Comparison of ENCODE assay signal across 13 cellular contexts in genomic region chr21:37475186-37475868, GRCh38.
DNase-seq lines count a peak whose midpoint lies in the region; ATAC-seq and TF ChIP-seq lines count a peak whose summit lies in the region.
"Had no signal": no experiment of that assay in that cellular context is flagged by ENCODE, and none has a peak within 500 bp of the region (broad histone marks: within the 10 kb centered on the region; RNA-seq: fewer than 3 reads in every experiment).

No MANE protein-coding gene starts in this region.

- CTCF ChIA-PET in WTC11 (lab: Charles Lee) (interaction anchor here (0.7 to 1.7 kb wide), 5 partner anchors 9 to 21 kb away, joined by 3 to 6 read pairs (median 3); no protein-coding TSS in a partner anchor), Caco-2 (lab: Charles Lee) (interaction anchor here (0.6 kb wide), 1 partner anchor 13 kb away, joined by 3 read pairs; no protein-coding TSS in a partner anchor)

- no peaks in the 10 kb centered on the region for H3K27me3 Mint-ChIP-seq in stimulated activated naive CD8-positive, alpha-beta T cell treated with anti-CD3 and anti-CD28 coated beads, Interleukin-15, Interleukin-2, amounts not matched to agents 100 ng/mL and 50 ng/mL, for 24 hours
- H3K27me3 Mint-ChIP-seq in WTC11 (ENCODE audit: low read depth) (no peaks in the 10 kb centered on the region), Caco-2 (ENCODE audit: insufficient read depth, unreplicated experiment) (no peaks in the 10 kb centered on the region)

- H3K36me3 Mint-ChIP-seq in stimulated activated naive CD8-positive, alpha-beta T cell treated with anti-CD3 and anti-CD28 coated beads, Interleukin-15, Interleukin-2, amounts not matched to agents 100 ng/mL and 50 ng/mL, for 24 hours (ENCODE audit: low read depth), result peaks cover 17% of the 10 kb centered on the region
- H3K36me3 Mint-ChIP-seq in WTC11, result peaks cover 9% of the 10 kb centered on the region
- peaks cover 20% of the 10 kb centered on the region for H3K36me3 Mint-ChIP-seq in Caco-2 (ENCODE audit: insufficient read depth, unreplicated experiment)

- intact Hi-C loops in left lung (cut with DNase I), result no loop called here
- intact Hi-C loops in Caco-2 (cut with micrococcal nuclease; ENCODE audit: unreplicated experiment), result no loop called here

- POLR2A ChIA-PET in WTC11 (lab: Charles Lee) (no interaction called here), Caco-2 (lab: Charles Lee) (no interaction called here)

- no peak overlapping the region for H3K27ac ChIP-seq in left lung
- H3K27ac ChIP-seq: breast epithelium had no signal

- H3K4me1 ChIP-seq in left lung, result peaks cover 0 to 34% of the 10 kb centered on the region in 2 donors
- peaks cover 11% of the 10 kb centered on the region; the same call in 1 of the 2 replicates for H3K4me1 ChIP-seq in Caco-2
- H3K4me1 ChIP-seq: breast epithelium had no signal

- H3K36me3 ChIP-seq in left lung (peaks cover 0 to 18% of the 10 kb centered on the region in 2 donors), Caco-2 (ENCODE audit: control insufficient read depth, insufficient read depth, low read length) (no peaks in the 10 kb centered on the region)
- H3K36me3 ChIP-seq: breast epithelium had no signal

- no peak for TF ChIP-seq CTCF in WTC11 (IDR thresholded peaks at IDR 0.05)
- TF ChIP-seq CTCF in left lung (IDR thresholded peaks at IDR 0.05), result no peak
- no peak for TF ChIP-seq CTCF in Caco-2 (IDR thresholded peaks at IDR 0.05; ENCODE audit: insufficient read depth in 1 of 2, low read depth in 1 of 2, low read length in 1 of 2, severe bottlenecking in 1 of 2, unreplicated experiment in 1 of 2)

- peak overlapping the region; percentile 56 for H3K27ac Mint-ChIP-seq in stimulated activated naive CD8-positive, alpha-beta T cell treated with anti-CD3 and anti-CD28 coated beads, Interleukin-15, Interleukin-2, amounts not matched to agents 100 ng/mL and 50 ng/mL, for 24 hours
- peak overlapping the region; percentile 50; the same call in 1 of the 2 replicates for H3K27ac Mint-ChIP-seq in WTC11
- H3K27ac Mint-ChIP-seq in Caco-2 (ENCODE audit: unreplicated experiment), result no peak overlapping the region

- ATAC-seq in stimulated activated naive CD8-positive, alpha-beta T cell treated with anti-CD3 and anti-CD28 coated beads, Interleukin-15, Interleukin-2, amounts not matched to agents 100 U/mL and 50 U/mL, for 24 hours, result no peak
- ATAC-seq in WTC11 (no peak), left lung (peak; percentile 79), GM18498 (IDR thresholded peaks at IDR 0.05; ENCODE audit: unreplicated experiment) (no peak), GM21528 (IDR thresholded peaks at IDR 0.05; ENCODE audit: low FRiP score, unreplicated experiment) (no peak)

- H3K4me1 Mint-ChIP-seq in stimulated activated naive CD8-positive, alpha-beta T cell treated with anti-CD3 and anti-CD28 coated beads, Interleukin-15, Interleukin-2, amounts not matched to agents 100 ng/mL and 50 ng/mL, for 24 hours (ENCODE audit: low read depth), result peaks cover 60% of the 10 kb centered on the region
- H3K4me1 Mint-ChIP-seq in WTC11, result peaks cover 49% of the 10 kb centered on the region
- no peaks in the 10 kb centered on the region for H3K4me1 Mint-ChIP-seq in Caco-2 (ENCODE audit: low read depth, unreplicated experiment)

- BruUV-seq in Caco-2 (replicated peaks; lab: Mats Ljungman, UMichigan), result no TSS peak

- no peaks in the 10 kb centered on the region for H3K9me3 ChIP-seq in left lung
- no peaks in the 10 kb centered on the region for H3K9me3 ChIP-seq in Caco-2
- H3K9me3 ChIP-seq: breast epithelium, heart left ventricle, MG63 had no signal

- H3K9me3 Mint-ChIP-seq in stimulated activated naive CD8-positive, alpha-beta T cell treated with anti-CD3 and anti-CD28 coated beads, Interleukin-15, Interleukin-2, amounts not matched to agents 100 ng/mL and 50 ng/mL, for 24 hours, result no peaks in the 10 kb centered on the region
- no peaks in the 10 kb centered on the region for H3K9me3 Mint-ChIP-seq in WTC11
- no peaks in the 10 kb centered on the region for H3K9me3 Mint-ChIP-seq in Caco-2 (ENCODE audit: unreplicated experiment)

- H3K4me3 ChIP-seq in left lung, result no peak overlapping the region
- no peak overlapping the region for H3K4me3 ChIP-seq in Caco-2 (ENCODE audit: low read depth, low read length)
- H3K4me3 ChIP-seq: breast epithelium, heart left ventricle, MG63 had no signal

- no peak overlapping the region for H3K4me3 Mint-ChIP-seq in stimulated activated naive CD8-positive, alpha-beta T cell treated with anti-CD3 and anti-CD28 coated beads, Interleukin-15, Interleukin-2, amounts not matched to agents 100 ng/mL and 50 ng/mL, for 24 hours
- H3K4me3 Mint-ChIP-seq in WTC11 (no peak overlapping the region), Caco-2 (ENCODE audit: unreplicated experiment) (no peak overlapping the region)

- H3K27me3 ChIP-seq in left lung, result no peaks in the 10 kb centered on the region
- no peaks in the 10 kb centered on the region for H3K27me3 ChIP-seq in Caco-2 (replicated peaks; ENCODE audit: control insufficient read depth, insufficient read depth, low read length)
- H3K27me3 ChIP-seq: breast epithelium, heart left ventricle, MG63 had no signal

- DNase-seq in stimulated activated naive CD8-positive, alpha-beta T cell treated with anti-CD3 and anti-CD28 coated beads, Interleukin-15, Interleukin-2, amounts not matched to agents 100 U/mL and 50 U/mL, for 24 hours, result no peak
- DNase-seq in WTC11 (ENCODE audit: low spot score), result no peak
- no peak for DNase-seq in left lung
- no peak for DNase-seq in Caco-2
- no peak for DNase-seq in NCI-H1694 (lab: John Stamatoyannopoulos, UW)
- DNase-seq: AML-193; heart left ventricle; MG63; stimulated activated CD4-positive, alpha-beta T cell treated with anti-CD3 and anti-CD28 coated beads, Interleukin-4, amount 100 ng/mL, for 24 hours had no signal

TF ChIP-seq in WTC11, 78 proteins besides CTCF, POLR2A, EP300 and RAD21:
- TF ChIP-seq SP1 (CRISPR knock-in tag; conservative IDR thresholded peaks at IDR 0.05) (no peak), ZBTB21 (CRISPR knock-in tag; IDR thresholded peaks at IDR 0.05; ENCODE audit: borderline replicate concordance) (no peak), ZNF263 (CRISPR knock-in tag; IDR thresholded peaks at IDR 0.05; ENCODE audit: low read depth) (no peak)
